ENCODE assay signal across 8 cellular contexts in genomic region chr17:75288359-75288758, GRCh38. TPM values are rescaled to one million over a fixed set of nuclear protein-coding genes. Genes with fewer than 3 reads are reported as not detected.
DNase-seq lines count a peak whose midpoint lies in the region; ATAC-seq and TF ChIP-seq lines count a peak whose summit lies in the region.

No MANE protein-coding gene starts in this region.

- in situ Hi-C loops in astrocyte of the spinal cord (cut with HindIII; ENCODE audit: low sequenced_read_pairs): no loop called here

- H3K9ac ChIP-seq in mesenchymal stem cell (ENCODE audit: low read length): peak overlapping the region; percentile 99

- H3K36me3 ChIP-seq in heart left ventricle: peaks cover 0 to 27% (median 11%) of the 10 kb centered on the region in 9 donors
- H3K36me3 ChIP-seq in mesenchymal stem cell (ENCODE audit: control insufficient read depth in 1 of 2, insufficient read depth in 2 of 2, low read depth in 1 of 2, low read length in 2 of 2): peaks cover 9 to 12% of the 10 kb centered on the region in 2 experiments
- H3K36me3 ChIP-seq in upper lobe of left lung: peaks cover 0 to 18% (median 7%) of the 10 kb centered on the region in 4 donors
- no peaks in the 10 kb centered on the region for H3K36me3 ChIP-seq in thyroid gland

- H3K27ac ChIP-seq in heart left ventricle: peak overlapping the region in 3 of 12 donors; percentile 85 to 95 (median 95)
- H3K27ac ChIP-seq in mesenchymal stem cell (ENCODE audit: low read length, poor library complexity, severe bottlenecking): no peak overlapping the region
- peak overlapping the region; percentile 88 to 97 (median 94) for H3K27ac ChIP-seq in upper lobe of left lung
- H3K27ac ChIP-seq in thyroid gland: peak overlapping the region in 1 of 3 donors; percentile 84

- no peaks in the 10 kb centered on the region for H3K9me3 ChIP-seq in heart left ventricle
- no peaks in the 10 kb centered on the region for H3K9me3 ChIP-seq in mesenchymal stem cell (ENCODE audit: control insufficient read depth, low read length)
- H3K9me3 ChIP-seq in upper lobe of left lung: no peaks in the 10 kb centered on the region
- no peaks in the 10 kb centered on the region for H3K9me3 ChIP-seq in thyroid gland

- H2AFZ ChIP-seq in mesenchymal stem cell (ENCODE audit: low read depth, low read length): no peak overlapping the region

- TF ChIP-seq CTCF in heart left ventricle (IDR thresholded peaks at IDR 0.05) (no peak), astrocyte of the spinal cord (IDR thresholded peaks at IDR 0.05; ENCODE audit: low read depth, low read length) (no peak), upper lobe of left lung (IDR thresholded peaks at IDR 0.05) (no peak), thyroid gland (IDR thresholded peaks at IDR 0.05) (no peak)

- no peak overlapping the region for H4K91ac ChIP-seq in mesenchymal stem cell (ENCODE audit: low read length)

- 40 to 54% (median 45%) methylated on average over 2 of the region's 2 CpGs for WGBS in heart left ventricle, 4 donors
- no CpG with 5 or more reads among the region's 2 CpGs for WGBS in mesenchymal stem cell
- WGBS in upper lobe of left lung, 2 donors: 26 to 38% methylated on average over 2 of the region's 2 CpGs
- 10 to 20% methylated on average over 2 of the region's 2 CpGs for WGBS in thyroid gland, 2 donors

- no peak overlapping the region for H3K18ac ChIP-seq in mesenchymal stem cell (ENCODE audit: low read depth in 1 of 2, low read length in 2 of 2)

- H3K27me3 ChIP-seq in heart left ventricle (no peaks in the 10 kb centered on the region), mesenchymal stem cell (ENCODE audit: control insufficient read depth in 1 of 2, insufficient read depth in 1 of 2, low read length in 2 of 2) (no peaks in the 10 kb centered on the region), upper lobe of left lung (no peaks in the 10 kb centered on the region), thyroid gland (no peaks in the 10 kb centered on the region)

- no peak overlapping the region for H3K4ac ChIP-seq in mesenchymal stem cell (ENCODE audit: low read depth in 1 of 2, low read length in 2 of 2)

- no peak overlapping the region for H2BK15ac ChIP-seq in mesenchymal stem cell (ENCODE audit: low read depth, poor library complexity, severe bottlenecking)

- H2BK120ac ChIP-seq in mesenchymal stem cell (ENCODE audit: low read depth, low read length): no peak overlapping the region

- DNase-seq in heart left ventricle (no peak), Right ventricle myocardium superior (no peak), astrocyte of the spinal cord (ENCODE audit: low read depth, low spot score) (no peak), mesenchymal stem cell (no peak), upper lobe of left lung (no peak), DMS 273 treated with DMSO at 0.1 percent for 48 hours (lab: John Stamatoyannopoulos, UW) (no peak), thyroid gland (no peak), NCI-H1694 (lab: John Stamatoyannopoulos, UW) (no peak)

- no peak overlapping the region for H3K14ac ChIP-seq in mesenchymal stem cell (ENCODE audit: low read length in 2 of 2)

- no peak overlapping the region for H3K4me2 ChIP-seq in mesenchymal stem cell (ENCODE audit: low read length, poor library complexity, severe bottlenecking)

- peaks cover 0 to 33% (median 4%) of the 10 kb centered on the region in 12 donors for H3K4me1 ChIP-seq in heart left ventricle
- peaks cover 3% of the 10 kb centered on the region for H3K4me1 ChIP-seq in mesenchymal stem cell (ENCODE audit: control insufficient read depth, insufficient read depth, low read depth, low read length)
- H3K4me1 ChIP-seq in upper lobe of left lung: peaks cover 8 to 11% (median 10%) of the 10 kb centered on the region in 4 donors
- peaks cover 0 to 6% of the 10 kb centered on the region in 2 donors for H3K4me1 ChIP-seq in thyroid gland

- no peak overlapping the region for H2BK5ac ChIP-seq in mesenchymal stem cell (ENCODE audit: low read depth, low read length, poor library complexity, severe bottlenecking)

- H4K8ac ChIP-seq in mesenchymal stem cell (ENCODE audit: low read length): no peak overlapping the region

- TF ChIP-seq POLR2A in heart left ventricle (IDR thresholded peaks at IDR 0.05): no peak
- TF ChIP-seq POLR2A in upper lobe of left lung (IDR thresholded peaks at IDR 0.05): no peak
- TF ChIP-seq POLR2A in thyroid gland (IDR thresholded peaks at IDR 0.05): no peak

- H3K4me3 ChIP-seq in heart left ventricle (peak overlapping the region in 10 of 12 donors; percentile 57 to 96 (median 79)), astrocyte of the spinal cord (ENCODE audit: low read depth, low read length) (peak overlapping the region; percentile 55), mesenchymal stem cell (ENCODE audit: insufficient read depth in 1 of 2, low read depth in 1 of 2, low read length in 2 of 2) (peak overlapping the region in 1 of 2 experiments; percentile 99), upper lobe of left lung (peak overlapping the region; percentile 79 to 96 (median 88)), thyroid gland (replicated peaks in 1 of 3) (peak overlapping the region in 1 of 3 donors; percentile 75)

- H3K79me1 ChIP-seq in mesenchymal stem cell (replicated peaks; ENCODE audit: low read length, poor library complexity, severe bottlenecking): peaks cover 3% of the 10 kb centered on the region

- H2AK5ac ChIP-seq in mesenchymal stem cell (ENCODE audit: low read length, severe bottlenecking): no peak overlapping the region

- intact Hi-C loops in heart left ventricle (cut with DNase I) (loop anchor here in 2 of 10 donors (10.0 kb wide), 2 partner anchors 116 to 226 kb away; partner anchors contain the start of genes CASKIN2 (in 1 of the 2), GRB2 (in 1 of the 2) and TSEN54 (in 1 of the 2)), Right ventricle myocardium superior (cut with DNase I) (no loop called here), thyroid gland (cut with DNase I) (no loop called here)

- no peak overlapping the region for H2BK12ac ChIP-seq in mesenchymal stem cell (ENCODE audit: low read length in 2 of 2)

- no peak for TF ChIP-seq EP300 in upper lobe of left lung (IDR thresholded peaks at IDR 0.05)

- H3K23ac ChIP-seq in mesenchymal stem cell (ENCODE audit: low read length in 2 of 2): no peak overlapping the region

- ATAC-seq in heart left ventricle (no peak), Right ventricle myocardium superior (ENCODE audit: poor library complexity) (no peak), upper lobe of left lung (ENCODE audit: low FRiP score in 2 of 2) (no peak)

RNA-seq across cellular contexts. Expression of gene SLC25A19, which starts 0.9 kb away (rescaled TPM):
- total RNA-seq in heart left ventricle (10 to 100 TPM in 6 of 9 donors, 1 to 10 TPM in 3; 7.0 to 27.9 (median 11.7) TPM), Right ventricle myocardium superior (12.5 TPM), upper lobe of left lung (10 to 100 TPM; 21.9 to 37.0 (median 23.9) TPM), thyroid gland (10 to 100 TPM in 3 of 4 donors, 1 to 10 TPM in 1; 2.1 to 14.3 (median 12.7) TPM)
- 10 to 100 TPM; 15.9 to 23.3 TPM for polyA plus RNA-seq in heart left ventricle
- 5.0 TPM for polyA plus RNA-seq in mesenchymal stem cell (2013, experiment 1 of 2)
- polyA plus RNA-seq in mesenchymal stem cell (2013, experiment 2 of 2): 4.5 TPM

RNA-seq across cellular contexts. Expression of gene MIF4GD, which starts 17.3 kb away (rescaled TPM):
- total RNA-seq in heart left ventricle (10 to 100 TPM; 13.1 to 34.7 (median 18.6) TPM), Right ventricle myocardium superior (13.7 TPM), upper lobe of left lung (10 to 100 TPM; 19.9 to 42.8 (median 36.2) TPM), thyroid gland (10 to 100 TPM; 17.7 to 31.1 (median 23.0) TPM)
- 10 to 100 TPM in 1 of 2 donors, 1 to 10 TPM in 1; 8.6 to 27.8 TPM for polyA plus RNA-seq in heart left ventricle
- 7.0 TPM for polyA plus RNA-seq in mesenchymal stem cell (2013, experiment 1 of 2)
- polyA plus RNA-seq in mesenchymal stem cell (2013, experiment 2 of 2): 7.0 TPM

RNA-seq across cellular contexts. Expression of gene MRPS7, which starts 26.7 kb away (rescaled TPM):
- total RNA-seq in heart left ventricle (100 to 1,000 TPM in 8 of 9 donors, 10 to 100 TPM in 1; 76.7 to 143 (median 116) TPM), Right ventricle myocardium superior (125 TPM), upper lobe of left lung (10 to 100 TPM; 23.7 to 56.7 (median 36.9) TPM), thyroid gland (10 to 100 TPM; 29.9 to 59.4 (median 41.0) TPM)
- polyA plus RNA-seq in heart left ventricle: 100 to 1,000 TPM; 109 to 110 TPM
- 36.2 TPM for polyA plus RNA-seq in mesenchymal stem cell (2013, experiment 1 of 2)
- 36.1 TPM for polyA plus RNA-seq in mesenchymal stem cell (2013, experiment 2 of 2)

RNA-seq across cellular contexts. Expression of gene GGA3, which starts 27.0 kb away (rescaled TPM):
- total RNA-seq in heart left ventricle: 10 to 100 TPM; 15.8 to 31.0 (median 23.3) TPM
- polyA plus RNA-seq in heart left ventricle: 10 to 100 TPM; 13.0 to 22.4 TPM
- 22.3 TPM for total RNA-seq in Right ventricle myocardium superior
- 17.0 TPM for polyA plus RNA-seq in mesenchymal stem cell (2013, experiment 1 of 2)
- polyA plus RNA-seq in mesenchymal stem cell (2013, experiment 2 of 2): 15.9 TPM
- 100 to 1,000 TPM in 2 of 6 donors, 10 to 100 TPM in 4; 32.3 to 139 (median 55.4) TPM for total RNA-seq in upper lobe of left lung
- 10 to 100 TPM; 22.5 to 38.4 (median 24.1) TPM for total RNA-seq in thyroid gland
